Comparison of ENCODE assay signal across 1 cellular context in genomic region chr6:47126647-47127339, GRCh38.
TF ChIP-seq lines count a peak whose summit lies in the region.

No MANE protein-coding gene starts in this region.

TF ChIP-seq in HepG2, 621 proteins besides CTCF, POLR2A, EP300 and RAD21 (continued from another document and continues in another):
- TF ChIP-seq ZBTB10 (CRISPR knock-in tag; IDR thresholded peaks at IDR 0.05; ENCODE audit: borderline replicate concordance) (peak; percentile 66; the same call in 1 of the 2 replicates), HNF4G (IDR thresholded peaks at IDR 0.05; ENCODE audit: borderline replicate concordance, low read depth, low read length) (peak; percentile 32; the same call in 1 of the 2 replicates), HNF4G (CRISPR knock-in tag; IDR thresholded peaks at IDR 0.05; ENCODE audit: borderline replicate concordance, low read depth) (0 out of 2 replicates have a peak, but pooled peaks have one; percentile 56), ZNF124 (CRISPR knock-in tag; IDR thresholded peaks at IDR 0.05) (peak; percentile 15; the same call in 1 of the 2 replicates), TEF (CRISPR knock-in tag; IDR thresholded peaks at IDR 0.05) (no peak), SIN3B (IDR thresholded peaks at IDR 0.05; ENCODE audit: low read length) (no peak), NFE2L2 (IDR thresholded peaks at IDR 0.05; ENCODE audit: low read length) (0 out of 2 replicates have a peak, but pooled peaks have one; percentile 9), SP4 (CRISPR knock-in tag; IDR thresholded peaks at IDR 0.05) (0 out of 2 replicates have a peak, but pooled peaks have one; percentile 40), ZNF33B (CRISPR knock-in tag; IDR thresholded peaks at IDR 0.05) (peak; percentile 8; the same call in 1 of the 2 replicates), GABPA (IDR thresholded peaks at IDR 0.05; ENCODE audit: low read depth, low read length) (no peak), GABPA (CRISPR knock-in tag; IDR thresholded peaks at IDR 0.05; ENCODE audit: low read depth) (0 out of 2 replicates have a peak, but pooled peaks have one; percentile 29), NFIC (IDR thresholded peaks at IDR 0.05; ENCODE audit: low read length) (peak; percentile 86), JDP2 (CRISPR knock-in tag; IDR thresholded peaks at IDR 0.05; ENCODE audit: borderline replicate concordance) (no peak), ATF3 (CRISPR knock-in tag; IDR thresholded peaks at IDR 0.05) (0 out of 2 replicates have a peak, but pooled peaks have one; percentile 17), MXD1 (CRISPR knock-in tag; IDR thresholded peaks at IDR 0.05) (no peak), KMT2B (CRISPR knock-in tag; IDR thresholded peaks at IDR 0.05) (peak; percentile 44; the same call in 1 of the 2 replicates), SAP130 (CRISPR knock-in tag; IDR thresholded peaks at IDR 0.05; ENCODE audit: low read depth) (peak; percentile 53), FOSL2 (CRISPR knock-in tag; IDR thresholded peaks at IDR 0.05) (peak; percentile 55), TAF1 (CRISPR knock-in tag; IDR thresholded peaks at IDR 0.05) (peak; percentile 42), CEBPG (CRISPR knock-in tag; IDR thresholded peaks at IDR 0.05) (0 out of 2 replicates have a peak, but pooled peaks have one; percentile 5), GABPB1 (CRISPR knock-in tag; IDR thresholded peaks at IDR 0.05) (peak; percentile 24; the same call in 1 of the 2 replicates), HNF4A (CRISPR knock-in tag; IDR thresholded peaks at IDR 0.05) (peak; percentile 49), MAFF (IDR thresholded peaks at IDR 0.05; ENCODE audit: low read depth, low read length) (peak; percentile 65), KLF6 (CRISPR knock-in tag; IDR thresholded peaks at IDR 0.05) (no peak), NR2F2 (IDR thresholded peaks at IDR 0.05; ENCODE audit: borderline replicate concordance, low read depth) (peak; percentile 71), ZNF556 (CRISPR knock-in tag; IDR thresholded peaks at IDR 0.05; ENCODE audit: borderline replicate concordance) (0 out of 2 replicates have a peak, but pooled peaks have one; percentile 7), SNAI1 (CRISPR knock-in tag; IDR thresholded peaks at IDR 0.05; ENCODE audit: borderline replicate concordance) (no peak), ZNF629 (CRISPR knock-in tag; conservative IDR thresholded peaks at IDR 0.05) (0 out of 2 replicates have a peak, but pooled peaks have one; percentile 14), MED1 (CRISPR knock-in tag; IDR thresholded peaks at IDR 0.05) (peak; percentile 55; the same call in 1 of the 2 replicates), ZNF607 (CRISPR knock-in tag; IDR thresholded peaks at IDR 0.05; ENCODE audit: borderline replicate concordance) (no peak; the same call in 1 of the 2 replicates), FOXJ3 (CRISPR knock-in tag; IDR thresholded peaks at IDR 0.05; ENCODE audit: borderline replicate concordance) (peak; percentile 48; the same call in 1 of the 2 replicates), LRRFIP1 (CRISPR knock-in tag; conservative IDR thresholded peaks at IDR 0.05) (no peak), CCDC6 (CRISPR knock-in tag; IDR thresholded peaks at IDR 0.05) (0 out of 2 replicates have a peak, but pooled peaks have one; percentile 34), BCL6 (CRISPR knock-in tag; IDR thresholded peaks at IDR 0.05) (peak; percentile 54; the same call in 1 of the 2 replicates), ELF4 (CRISPR knock-in tag; IDR thresholded peaks at IDR 0.05; ENCODE audit: borderline replicate concordance) (peak; percentile 26; the same call in 1 of the 2 replicates), HOMEZ (CRISPR knock-in tag; IDR thresholded peaks at IDR 0.05; ENCODE audit: low read depth) (peak; percentile 16; the same call in 1 of the 2 replicates), MYNN (CRISPR knock-in tag; IDR thresholded peaks at IDR 0.05; ENCODE audit: low read depth) (no peak), ZBTB21 (CRISPR knock-in tag; IDR thresholded peaks at IDR 0.05) (peak; percentile 11; the same call in 1 of the 2 replicates), ZBTB20 (CRISPR knock-in tag; IDR thresholded peaks at IDR 0.05; ENCODE audit: borderline replicate concordance, low read depth) (no peak), THAP11 (CRISPR knock-in tag; IDR thresholded peaks at IDR 0.05) (peak; percentile 43; the same call in 1 of the 2 replicates), ZNF510 (CRISPR knock-in tag; IDR thresholded peaks at IDR 0.05; ENCODE audit: low read depth) (no peak), ZNF430 (CRISPR knock-in tag; IDR thresholded peaks at IDR 0.05) (no peak; the same call in 1 of the 2 replicates), ZNF44 (CRISPR knock-in tag; IDR thresholded peaks at IDR 0.05) (peak; percentile 90; the same call in 1 of the 2 replicates), ASH2L (IDR thresholded peaks at IDR 0.05; ENCODE audit: insufficient read length, low read depth, low read length) (peak; percentile 64), BRD4 (CRISPR knock-in tag; IDR thresholded peaks at IDR 0.05) (no peak), NR3C1 (CRISPR knock-in tag; IDR thresholded peaks at IDR 0.05) (no peak), ZNF251 (CRISPR knock-in tag; IDR thresholded peaks at IDR 0.05) (no peak), ZNF891 (CRISPR knock-in tag; IDR thresholded peaks at IDR 0.05) (no peak)
- TF ChIP-seq, protein P1, sequence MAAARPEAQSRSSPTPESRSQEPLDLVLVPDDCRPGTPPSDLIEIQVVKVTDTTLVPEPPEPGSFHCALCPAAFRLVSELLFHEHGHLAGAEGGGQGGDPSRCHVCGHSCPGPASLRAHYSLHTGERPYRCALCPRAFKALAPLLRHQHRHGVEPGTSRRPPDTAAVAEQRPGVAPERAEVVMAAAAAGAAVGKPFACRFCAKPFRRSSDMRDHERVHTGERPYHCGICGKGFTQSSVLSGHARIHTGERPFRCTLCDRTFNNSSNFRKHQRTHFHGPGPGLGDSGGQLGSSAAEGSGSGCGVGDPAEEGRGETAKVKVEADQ (CRISPR knock-in tag; IDR thresholded peaks at IDR 0.05; ENCODE audit: borderline replicate concordance): peak; percentile 22; the same call in 1 of the 2 replicates
- TF ChIP-seq, protein P2, sequence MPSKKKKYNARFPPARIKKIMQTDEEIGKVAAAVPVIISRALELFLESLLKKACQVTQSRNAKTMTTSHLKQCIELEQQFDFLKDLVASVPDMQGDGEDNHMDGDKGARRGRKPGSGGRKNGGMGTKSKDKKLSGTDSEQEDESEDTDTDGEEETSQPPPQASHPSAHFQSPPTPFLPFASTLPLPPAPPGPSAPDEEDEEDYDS (CRISPR knock-in tag; IDR thresholded peaks at IDR 0.05): 0 out of 2 replicates have a peak, but pooled peaks have one; percentile 8
- TF ChIP-seq, protein P3, sequence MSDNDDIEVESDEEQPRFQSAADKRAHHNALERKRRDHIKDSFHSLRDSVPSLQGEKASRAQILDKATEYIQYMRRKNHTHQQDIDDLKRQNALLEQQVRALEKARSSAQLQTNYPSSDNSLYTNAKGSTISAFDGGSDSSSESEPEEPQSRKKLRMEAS (IDR thresholded peaks at IDR 0.05): peak; percentile 42; the same call in 1 of the 2 replicates
- TF ChIP-seq, protein P4, sequence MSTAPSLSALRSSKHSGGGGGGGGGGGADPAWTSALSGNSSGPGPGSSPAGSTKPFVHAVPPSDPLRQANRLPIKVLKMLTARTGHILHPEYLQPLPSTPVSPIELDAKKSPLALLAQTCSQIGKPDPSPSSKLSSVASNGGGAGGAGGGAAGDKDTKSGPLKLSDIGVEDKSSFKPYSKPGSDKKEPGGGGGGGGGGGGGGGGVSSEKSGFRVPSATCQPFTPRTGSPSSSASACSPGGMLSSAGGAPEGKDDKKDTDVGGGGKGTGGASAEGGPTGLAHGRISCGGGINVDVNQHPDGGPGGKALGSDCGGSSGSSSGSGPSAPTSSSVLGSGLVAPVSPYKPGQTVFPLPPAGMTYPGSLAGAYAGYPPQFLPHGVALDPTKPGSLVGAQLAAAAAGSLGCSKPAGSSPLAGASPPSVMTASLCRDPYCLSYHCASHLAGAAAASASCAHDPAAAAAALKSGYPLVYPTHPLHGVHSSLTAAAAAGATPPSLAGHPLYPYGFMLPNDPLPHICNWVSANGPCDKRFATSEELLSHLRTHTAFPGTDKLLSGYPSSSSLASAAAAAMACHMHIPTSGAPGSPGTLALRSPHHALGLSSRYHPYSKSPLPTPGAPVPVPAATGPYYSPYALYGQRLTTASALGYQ (CRISPR knock-in tag; IDR thresholded peaks at IDR 0.05): 0 out of 2 replicates have a peak, but pooled peaks have one; percentile 33
- TF ChIP-seq, protein P5, sequence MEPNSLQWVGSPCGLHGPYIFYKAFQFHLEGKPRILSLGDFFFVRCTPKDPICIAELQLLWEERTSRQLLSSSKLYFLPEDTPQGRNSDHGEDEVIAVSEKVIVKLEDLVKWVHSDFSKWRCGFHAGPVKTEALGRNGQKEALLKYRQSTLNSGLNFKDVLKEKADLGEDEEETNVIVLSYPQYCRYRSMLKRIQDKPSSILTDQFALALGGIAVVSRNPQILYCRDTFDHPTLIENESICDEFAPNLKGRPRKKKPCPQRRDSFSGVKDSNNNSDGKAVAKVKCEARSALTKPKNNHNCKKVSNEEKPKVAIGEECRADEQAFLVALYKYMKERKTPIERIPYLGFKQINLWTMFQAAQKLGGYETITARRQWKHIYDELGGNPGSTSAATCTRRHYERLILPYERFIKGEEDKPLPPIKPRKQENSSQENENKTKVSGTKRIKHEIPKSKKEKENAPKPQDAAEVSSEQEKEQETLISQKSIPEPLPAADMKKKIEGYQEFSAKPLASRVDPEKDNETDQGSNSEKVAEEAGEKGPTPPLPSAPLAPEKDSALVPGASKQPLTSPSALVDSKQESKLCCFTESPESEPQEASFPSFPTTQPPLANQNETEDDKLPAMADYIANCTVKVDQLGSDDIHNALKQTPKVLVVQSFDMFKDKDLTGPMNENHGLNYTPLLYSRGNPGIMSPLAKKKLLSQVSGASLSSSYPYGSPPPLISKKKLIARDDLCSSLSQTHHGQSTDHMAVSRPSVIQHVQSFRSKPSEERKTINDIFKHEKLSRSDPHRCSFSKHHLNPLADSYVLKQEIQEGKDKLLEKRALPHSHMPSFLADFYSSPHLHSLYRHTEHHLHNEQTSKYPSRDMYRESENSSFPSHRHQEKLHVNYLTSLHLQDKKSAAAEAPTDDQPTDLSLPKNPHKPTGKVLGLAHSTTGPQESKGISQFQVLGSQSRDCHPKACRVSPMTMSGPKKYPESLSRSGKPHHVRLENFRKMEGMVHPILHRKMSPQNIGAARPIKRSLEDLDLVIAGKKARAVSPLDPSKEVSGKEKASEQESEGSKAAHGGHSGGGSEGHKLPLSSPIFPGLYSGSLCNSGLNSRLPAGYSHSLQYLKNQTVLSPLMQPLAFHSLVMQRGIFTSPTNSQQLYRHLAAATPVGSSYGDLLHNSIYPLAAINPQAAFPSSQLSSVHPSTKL (CRISPR knock-in tag; IDR thresholded peaks at IDR 0.05): peak; percentile 74
